In the genomic region with DNA sequence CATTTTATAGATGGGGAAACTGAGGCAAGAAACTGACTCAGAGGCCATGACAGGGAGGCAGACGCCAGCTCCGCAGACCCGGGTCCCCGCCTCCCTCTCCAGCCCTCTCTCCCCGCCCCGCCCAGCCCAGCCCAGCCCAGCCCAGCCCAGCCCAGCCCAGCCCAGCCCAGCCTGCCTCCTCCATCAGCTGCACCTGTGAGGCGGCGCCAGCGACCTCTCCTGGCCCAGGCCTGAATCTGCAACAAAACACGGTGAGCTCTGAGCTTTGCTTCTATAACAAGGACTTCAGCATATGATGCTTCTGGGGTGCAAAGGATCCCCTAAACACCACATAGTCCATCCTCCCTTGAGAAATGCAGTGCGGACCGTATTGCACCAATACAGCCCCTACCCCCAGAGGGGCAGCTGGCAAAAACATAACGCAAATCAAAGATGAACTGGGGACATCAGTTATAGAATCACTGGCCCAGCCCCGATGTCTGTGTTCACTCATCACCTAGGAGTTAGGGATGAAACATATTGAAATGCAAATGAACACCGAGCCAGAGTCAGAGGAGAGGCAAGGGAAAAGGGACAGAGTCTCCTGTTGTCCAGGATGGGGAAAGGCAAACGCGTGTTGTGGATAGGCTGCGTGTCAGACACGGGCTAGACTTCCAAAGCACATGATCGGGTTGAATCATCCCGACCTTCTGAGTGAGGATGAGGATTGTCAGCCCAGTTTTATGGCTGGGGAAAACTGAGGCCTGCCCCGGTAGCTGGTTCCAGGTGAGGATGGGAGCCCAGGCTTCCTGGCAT, we compare ENCODE assay signal across 8 cellular contexts.
DNase-seq lines count a peak whose midpoint lies in the region; ATAC-seq and TF ChIP-seq lines count a peak whose summit lies in the region.

No MANE protein-coding gene starts in this region.

- H3K36me3 ChIP-seq in brain microvascular endothelial cell (replicated peaks): no peaks in the 10 kb centered on the region

- peaks cover 3% of the 10 kb centered on the region for H3K9me3 Mint-ChIP-seq in natural killer cell treated with Interleukin-12 subunit alpha and Interleukin-12 subunit beta and Interleukin-15 and Interleukin-18, amount 100 ng/mL, for 72 hours

- in situ Hi-C loops in brain microvascular endothelial cell (cut with HindIII; ENCODE audit: low pct_ligation_motif_present, low sequenced_read_pairs): no loop called here

- peaks cover 74 to 75% of the 10 kb centered on the region in 2 donors for H3K4me1 Mint-ChIP-seq in natural killer cell treated with Interleukin-12 subunit alpha and Interleukin-12 subunit beta and Interleukin-15 and Interleukin-18, amount 100 ng/mL, for 72 hours (ENCODE audit: low read depth in 2 of 2)

- peak overlapping the region; percentile 90 to 98 for H3K27ac Mint-ChIP-seq in natural killer cell treated with Interleukin-12 subunit alpha and Interleukin-12 subunit beta and Interleukin-15 and Interleukin-18, amount 100 ng/mL, for 72 hours

- H3K27me3 ChIP-seq in brain microvascular endothelial cell (replicated peaks): no peaks in the 10 kb centered on the region

- H3K27me3 Mint-ChIP-seq in natural killer cell treated with Interleukin-12 subunit alpha and Interleukin-12 subunit beta and Interleukin-15 and Interleukin-18, amount 100 ng/mL, for 72 hours: no peaks in the 10 kb centered on the region

- H3K36me3 Mint-ChIP-seq in natural killer cell treated with Interleukin-12 subunit alpha and Interleukin-12 subunit beta and Interleukin-15 and Interleukin-18, amount 100 ng/mL, for 72 hours: peaks cover 16% of the 10 kb centered on the region

- TF ChIP-seq CTCF in LNCAP (IDR thresholded peaks at IDR 0.05) (peak; percentile 26; the same call in 1 of the 2 replicates), brain microvascular endothelial cell (IDR thresholded peaks at IDR 0.05; ENCODE audit: low read depth, low read length, missing control alignments) (peak; percentile 50)

- no peak overlapping the region for H3K4me3 ChIP-seq in brain microvascular endothelial cell (ENCODE audit: low read depth, low read length)

- DNase-seq in ELF-1 (ENCODE audit: low read depth, low spot score): peak; percentile 81
- DNase-seq in brain microvascular endothelial cell: peak; percentile 43
- DNase-seq in natural killer cell treated with Interleukin-12 subunit alpha and Interleukin-12 subunit beta and Interleukin-15 and Interleukin-18, amount 100 ng/mL, for 72 hours (ENCODE audit: low spot score): no peak

- no peak for ATAC-seq in natural killer cell treated with Interleukin-12 subunit alpha and Interleukin-12 subunit beta and Interleukin-15 and Interleukin-18, amount 100 ng/mL, for 72 hours
- ATAC-seq in HG03025 (IDR thresholded peaks at IDR 0.05; ENCODE audit: low FRiP score, unreplicated experiment): no peak
- ATAC-seq in HG03039 (IDR thresholded peaks at IDR 0.05; ENCODE audit: unreplicated experiment): no peak
- ATAC-seq in GM19397 (IDR thresholded peaks at IDR 0.05; ENCODE audit: unreplicated experiment): no peak
- ATAC-seq in HG02981 (IDR thresholded peaks at IDR 0.05; ENCODE audit: unreplicated experiment): no peak

- H3K27ac ChIP-seq in brain microvascular endothelial cell: peak overlapping the region; percentile 22

- peak overlapping the region; percentile 68 for H3K4me3 Mint-ChIP-seq in natural killer cell treated with Interleukin-12 subunit alpha and Interleukin-12 subunit beta and Interleukin-15 and Interleukin-18, amount 100 ng/mL, for 72 hours
